Comparison of ENCODE assay signal across 10 cellular contexts in genomic region chr9:20618361-20618799, GRCh38. TPM values are rescaled to one million over a fixed set of nuclear protein-coding genes. Genes with fewer than 3 reads are reported as not detected.
DNase-seq lines count a peak whose midpoint lies in the region; ATAC-seq and TF ChIP-seq lines count a peak whose summit lies in the region.
"Had no signal": no experiment of that assay in that cellular context is flagged by ENCODE, and none has a peak within 500 bp of the region (broad histone marks: within the 10 kb centered on the region; RNA-seq: fewer than 3 reads in every experiment).

No MANE protein-coding gene starts in this region.

- H3K9me3 ChIP-seq in left ventricle myocardium inferior (replicated peaks) = no peaks in the 10 kb centered on the region
- H3K9me3 ChIP-seq in RWPE2 (ENCODE audit: severe bottlenecking) = no peaks in the 10 kb centered on the region

- H3K27ac Mint-ChIP-seq in type B pancreatic cell (peak overlapping the region; percentile 4), glutamatergic neuron (ENCODE audit: unreplicated experiment) (no peak overlapping the region)

- H3K27me3 Mint-ChIP-seq in type B pancreatic cell (peaks cover 9% of the 10 kb centered on the region), glutamatergic neuron (ENCODE audit: unreplicated experiment) (peaks cover 14% of the 10 kb centered on the region)

- H3K27me3 ChIP-seq in left ventricle myocardium inferior (ENCODE audit: low read depth) (no peaks in the 10 kb centered on the region), RWPE2 (ENCODE audit: insufficient read depth, poor library complexity, severe bottlenecking) (no peaks in the 10 kb centered on the region)

- H3K4me1 ChIP-seq in left ventricle myocardium inferior (peaks cover 55% of the 10 kb centered on the region), RWPE2 (ENCODE audit: insufficient read depth, poor library complexity, severe bottlenecking) (peaks cover 27% of the 10 kb centered on the region)

- peaks cover 3% of the 10 kb centered on the region for H3K36me3 Mint-ChIP-seq in type B pancreatic cell
- H3K36me3 Mint-ChIP-seq in glutamatergic neuron (ENCODE audit: unreplicated experiment) = no peaks in the 10 kb centered on the region

- H3K36me3 ChIP-seq in left ventricle myocardium inferior (no peaks in the 10 kb centered on the region), RWPE2 (ENCODE audit: low read depth) (no peaks in the 10 kb centered on the region)

- H3K9me3 Mint-ChIP-seq in type B pancreatic cell = no peaks in the 10 kb centered on the region
- peaks cover 4% of the 10 kb centered on the region for H3K9me3 Mint-ChIP-seq in glutamatergic neuron (ENCODE audit: unreplicated experiment)

- TF ChIP-seq CTCF in left ventricle myocardium inferior (IDR thresholded peaks at IDR 0.05; ENCODE audit: borderline replicate concordance) = no peak
- TF ChIP-seq CTCF in RWPE2 (IDR thresholded peaks at IDR 0.05; ENCODE audit: poor library complexity, severe bottlenecking) = no peak
- TF ChIP-seq CTCF in fibroblast of villous mesenchyme (IDR thresholded peaks at IDR 0.05; ENCODE audit: insufficient read depth, low read depth, low read length) = no peak
- TF ChIP-seq CTCF in type B pancreatic cell (conservative IDR thresholded peaks at IDR 0.05) = no peak
- TF ChIP-seq CTCF in glutamatergic neuron (IDR thresholded peaks at IDR 0.05; ENCODE audit: partially characterized antibody, unreplicated experiment) = no peak

- DNase-seq in left ventricle myocardium inferior (no peak), cardiac septum (ENCODE audit: low spot score) (no peak), RWPE2 (ENCODE audit: low spot score) (no peak), fibroblast of villous mesenchyme (ENCODE audit: low read depth) (peak; percentile 69), type B pancreatic cell (ENCODE audit: extremely low spot score, unreplicated experiment) (no peak), glutamatergic neuron (no peak)
- DNase-seq in activated CD4-positive, alpha-beta T cell treated with anti-CD3 and anti-CD28 coated beads for 48 hours = no peak
- DNase-seq: GDM1, kidney glomerular epithelial cell had no signal

- H3K4me3 Mint-ChIP-seq in type B pancreatic cell (peak overlapping the region; percentile 95), glutamatergic neuron (ENCODE audit: unreplicated experiment) (no peak overlapping the region)

- peak overlapping the region; percentile 95 for H3K27ac ChIP-seq in left ventricle myocardium inferior (replicated peaks)
- no peak overlapping the region for H3K27ac ChIP-seq in RWPE2 (ENCODE audit: poor library complexity, severe bottlenecking)

- intact Hi-C loops in left ventricle myocardium inferior (cut with micrococcal nuclease) (no loop called here), cardiac septum (cut with DNase I) (no loop called here)

- H3K4me1 Mint-ChIP-seq in type B pancreatic cell (ENCODE audit: unreplicated experiment) (peaks cover 20% of the 10 kb centered on the region), glutamatergic neuron (ENCODE audit: low read depth, unreplicated experiment) (peaks cover 9% of the 10 kb centered on the region)

- peak; percentile 31 for ATAC-seq in RWPE2 (ENCODE audit: low read depth)
- ATAC-seq in GM21360 (IDR thresholded peaks at IDR 0.05; ENCODE audit: unreplicated experiment) = no peak

- H3K4me3 ChIP-seq in left ventricle myocardium inferior = peak overlapping the region; percentile 95
- no peak overlapping the region for H3K4me3 ChIP-seq in RWPE2 (ENCODE audit: severe bottlenecking)
- no peak overlapping the region for H3K4me3 ChIP-seq in fibroblast of villous mesenchyme (ENCODE audit: low read depth, low read length)

RNA-seq across cellular contexts. Expression of gene MLLT3, which starts 3.9 kb away (rescaled TPM):
- total RNA-seq in left ventricle myocardium inferior = 17.5 TPM
- 13.3 TPM for total RNA-seq in cardiac septum
- 23.5 and 44.9 TPM in 2 replicates for total RNA-seq in fibroblast of villous mesenchyme
- total RNA-seq in type B pancreatic cell (ENCODE audit: low replicate concordance) = 44.2 and 50.0 TPM in 2 replicates
- 11.7 TPM for total RNA-seq in glutamatergic neuron (ENCODE audit: unreplicated experiment)
